19 cellular contexts compared by ENCODE assay signal in genomic region chr9:125884196-125884595, GRCh38.
DNase-seq lines count a peak whose midpoint lies in the region; ATAC-seq, FAIRE-seq and TF ChIP-seq lines count a peak whose summit lies in the region.
"Had no signal": no experiment of that assay in that cellular context is flagged by ENCODE, and none has a peak within 500 bp of the region (broad histone marks: within the 10 kb centered on the region; RNA-seq: fewer than 3 reads in every experiment).

No MANE protein-coding gene starts in this region.

- no peak overlapping the region for H2AFZ ChIP-seq in neural cell (ENCODE audit: low read depth, low read length)

- in situ Hi-C loops in Panc1 (cut with HindIII; ENCODE audit: low pct_unique_long_range_greater_than_20kb, low sequenced_read_pairs): no loop called here

- peaks cover 42% of the 10 kb centered on the region for H3K4me1 ChIP-seq in Panc1 (ENCODE audit: control insufficient read depth, insufficient read depth, low read length)
- H3K4me1 ChIP-seq: Peyer's patch had no signal

- no peaks in the 10 kb centered on the region for H3K9me3 ChIP-seq in Panc1 (ENCODE audit: control insufficient read depth, insufficient read depth, low read depth, low read length)
- no peaks in the 10 kb centered on the region for H3K9me3 ChIP-seq in neural cell (ENCODE audit: low read length)
- H3K9me3 ChIP-seq: Peyer's patch had no signal

- peak overlapping the region; percentile 26 for H3K4me2 ChIP-seq in neural cell (ENCODE audit: low read length)

- H3F3A ChIP-seq in neural cell (ENCODE audit: insufficient read depth, low read length, poor library complexity, severe bottlenecking): peaks cover 28% of the 10 kb centered on the region

- intact Hi-C loops in Panc1 (cut with micrococcal nuclease; ENCODE audit: unreplicated experiment) (no loop called here), dorsolateral prefrontal cortex (cut with DNase I) (loop anchor here in 1 of 2 donors (10.0 kb wide), 1 partner anchor 511 kb away; no protein-coding TSS in a partner anchor)

- peak; percentile 34 for DNase-seq in DMS 273 (lab: John Stamatoyannopoulos, UW; ENCODE audit: unreplicated experiment)
- no peak for DNase-seq in DMS 273 treated with DMSO at 0.1 percent for 48 hours (lab: John Stamatoyannopoulos, UW)
- no peak for DNase-seq in GM18507 (ENCODE audit: extremely low spot score, insufficient read length, low read depth)
- no peak for DNase-seq in Panc1 (ENCODE audit: low read depth, low spot score)
- no peak for DNase-seq in stimulated activated CD4-positive, alpha-beta T cell treated with anti-CD3 and anti-CD28 coated beads, Interleukin-2, amount 100 ng/mL, for 48 hours
- no peak for DNase-seq in T-helper 2 cell
- DNase-seq in dorsolateral prefrontal cortex: no peak
- DNase-seq: DMS153, EL, GOT3, NCI-H1417 treated with DMSO at 0.1 percent for 48 hours, NCI-H187 treated with DMSO at 0.1 percent for 48 hours, NCI-H345, NCI-H526 treated with DMSO at 0.1 percent for 48 hours, Peyer's patch had no signal

- H3K36me3 ChIP-seq in Panc1 (ENCODE audit: control insufficient read depth, insufficient read depth, low read length): no peaks in the 10 kb centered on the region
- H3K36me3 ChIP-seq in neural cell (ENCODE audit: insufficient read depth, low read length): no peaks in the 10 kb centered on the region
- H3K36me3 ChIP-seq: Peyer's patch had no signal

- TF ChIP-seq RAD21 in neural cell (conservative IDR thresholded peaks at IDR 0.05): no peak

- ATAC-seq in Panc1: no peak
- ATAC-seq: GM12878, HepG2 had no signal

- no peaks in the 10 kb centered on the region for H3K9me2 ChIP-seq in neural cell (ENCODE audit: insufficient read depth, low read length)

- CTCF ChIA-PET in Panc1 (lab: Charles Lee): no interaction called here

- H3K9ac ChIP-seq in neural cell (ENCODE audit: low read length): peak overlapping the region; percentile 17

- TF ChIP-seq EP300 in neural cell (conservative IDR thresholded peaks at IDR 0.05; ENCODE audit: poor library complexity, severe bottlenecking): no peak

- H3K27me3 ChIP-seq in Panc1 (ENCODE audit: control insufficient read depth, insufficient read depth, low read length) (no peaks in the 10 kb centered on the region), neural cell (ENCODE audit: insufficient read depth, low read depth, low read length) (no peaks in the 10 kb centered on the region), dorsolateral prefrontal cortex (no peaks in the 10 kb centered on the region)
- H3K27me3 ChIP-seq: Peyer's patch had no signal

- BruUV-seq in Panc1 (replicated peaks; lab: Mats Ljungman, UMichigan): no TSS peak

- POLR2A ChIA-PET in Panc1 (lab: Charles Lee): no interaction called here

- H3K79me2 ChIP-seq in neural cell (replicated peaks; ENCODE audit: insufficient read depth, low read length): peaks cover 84% of the 10 kb centered on the region

- H3K27ac ChIP-seq in Panc1 (ENCODE audit: low read length) (peak overlapping the region; percentile 71; the same call in 1 of the 2 replicates), neural cell (ENCODE audit: low read length) (peak overlapping the region; percentile 99), dorsolateral prefrontal cortex (no peak overlapping the region)
- H3K27ac ChIP-seq: 22Rv1, Peyer's patch had no signal

- no peaks in the 10 kb centered on the region for H4K20me1 ChIP-seq in neural cell (ENCODE audit: insufficient read depth)

- FAIRE-seq in GM18507 (lab: Jason Lieb, UNC): peak; percentile 24
- FAIRE-seq: HepG2 had no signal

- TF ChIP-seq CTCF in Panc1 (IDR thresholded peaks at IDR 0.05) (no peak), neural cell (IDR thresholded peaks at IDR 0.05; ENCODE audit: poor library complexity, severe bottlenecking) (no peak), dorsolateral prefrontal cortex (IDR thresholded peaks at IDR 0.05 in 54 of 56, conservative IDR thresholded peaks at IDR 0.05 in 2 of 56; ENCODE audit: low read depth in 1 of 56, partially characterized antibody in 56 of 56) (no peak)

- H3K4me3 ChIP-seq in Panc1 (ENCODE audit: low read depth in 2 of 2, low read length in 2 of 2) (no peak overlapping the region), neural cell (ENCODE audit: low read length) (peak overlapping the region; percentile 72), dorsolateral prefrontal cortex (no peak overlapping the region)
- H3K4me3 ChIP-seq: GM12878, Peyer's patch had no signal

TF ChIP-seq in neural cell, 6 proteins besides CTCF, POLR2A, EP300 and RAD21:
- no peak for TF ChIP-seq POLR2AphosphoS5 (IDR thresholded peaks at IDR 0.05)
- TF ChIP-seq MXI1 (conservative IDR thresholded peaks at IDR 0.05; ENCODE audit: poor library complexity, severe bottlenecking): no peak
- TF ChIP-seq TAF1 (IDR thresholded peaks at IDR 0.05; ENCODE audit: low read depth): no peak

Comparison
In these comparisons a context has a peak if more than half of its experiments do, and no peak if none do; other contexts are left out.
1. H3K27ac ChIP-seq: peak in Panc1 (single experiment) and neural cell (single experiment); none in dorsolateral prefrontal cortex (0 of 59).